In genomic region chr4:2834001-2834921, GRCh38 we compare ENCODE assay signal across 12 cellular contexts. TPM values are rescaled to one million over a fixed set of nuclear protein-coding genes. Genes with fewer than 3 reads are reported as not detected.
DNase-seq lines count a peak whose midpoint lies in the region; ATAC-seq and TF ChIP-seq lines count a peak whose summit lies in the region.
"Had no signal": no experiment of that assay in that cellular context is flagged by ENCODE, and none has a peak within 500 bp of the region (broad histone marks: within the 10 kb centered on the region; RNA-seq: fewer than 3 reads in every experiment).

No MANE protein-coding gene starts in this region.

- H3K4me1 ChIP-seq in CD8-positive, alpha-beta memory T cell (ENCODE audit: insufficient read depth, low read length), result peaks cover 54% of the 10 kb centered on the region
- H3K4me1 ChIP-seq in IMR-90 (ENCODE audit: control insufficient read depth, insufficient read depth, low read length) (peaks cover 4% of the 10 kb centered on the region; the same call in 1 of the 2 replicates), neuronal stem cell (ENCODE audit: control insufficient read depth in 2 of 2, insufficient read depth in 1 of 2, low read depth in 1 of 2, low read length in 2 of 2) (peaks cover 6 to 12% of the 10 kb centered on the region in 2 donors)

- peaks cover 0 to 40% (median 0%) of the 10 kb centered on the region in 3 donors for H3K36me3 Mint-ChIP-seq in CD8-positive, alpha-beta memory T cell
- H3K36me3 Mint-ChIP-seq in chondrocyte (ENCODE audit: low read depth), result peaks cover 12% of the 10 kb centered on the region
- no peaks in the 10 kb centered on the region; the same call in 1 of the 2 replicates for H3K36me3 Mint-ChIP-seq in HFFc6 (ENCODE audit: low read depth)

- H3K14ac ChIP-seq in IMR-90 (replicated peaks; ENCODE audit: low read depth, low read length) (no peak overlapping the region), neuronal stem cell (ENCODE audit: low read length) (no peak overlapping the region)

- 91% methylated on average over 6 of the region's 13 CpGs; no CpG with 5 or more reads in 1 of the 2 experiments for WGBS in IMR-90 (ENCODE audit: extremely low coverage in 2 of 2, insufficient read length in 1 of 2), 2 experiments
- WGBS in neuronal stem cell (ENCODE audit: extremely low coverage in 2 of 2, insufficient read length in 2 of 2, insufficient replicate concordance in 1 of 2), 2 donors, result no CpG with 5 or more reads among the region's 13 CpGs

- no peak overlapping the region for H3K4me3 ChIP-seq in CD8-positive, alpha-beta memory T cell (ENCODE audit: low read length)
- H3K4me3 ChIP-seq in IMR-90 (ENCODE audit: insufficient read depth, low read depth, low read length), result no peak overlapping the region
- peak overlapping the region in 1 of 2 donors; percentile 3 for H3K4me3 ChIP-seq in neuronal stem cell (ENCODE audit: low read length in 2 of 2)
- H3K4me3 ChIP-seq: psoas muscle, uterus had no signal

- H3K18ac ChIP-seq in IMR-90 (ENCODE audit: low read depth, low read length) (no peak overlapping the region), neuronal stem cell (ENCODE audit: low read length) (no peak overlapping the region)

- H3K27me3 Mint-ChIP-seq in CD8-positive, alpha-beta memory T cell, result no peaks in the 10 kb centered on the region
- H3K27me3 Mint-ChIP-seq in chondrocyte (ENCODE audit: low read depth) (no peaks in the 10 kb centered on the region), HFFc6 (ENCODE audit: insufficient read depth) (peaks cover 2% of the 10 kb centered on the region; the same call in 1 of the 2 replicates)

- H3K23ac ChIP-seq in IMR-90 (ENCODE audit: low read depth, low read length), result no peak overlapping the region
- no peak overlapping the region for H3K23ac ChIP-seq in neuronal stem cell (ENCODE audit: low read depth, low read length, poor library complexity)

- H2BK12ac ChIP-seq in neuronal stem cell (ENCODE audit: low read length), result no peak overlapping the region

- H3K4me2 ChIP-seq in IMR-90 (ENCODE audit: low read depth, low read length) (no peak overlapping the region), neuronal stem cell (ENCODE audit: insufficient read depth, low read length, poor library complexity, severe bottlenecking) (no peak overlapping the region)

- H4K5ac ChIP-seq in IMR-90 (ENCODE audit: low read depth, low read length), result no peak overlapping the region

- H3K27ac Mint-ChIP-seq in CD8-positive, alpha-beta memory T cell, result peak overlapping the region in 7 of 8 donors; percentile 77 to 96 (median 90)
- H3K27ac Mint-ChIP-seq in chondrocyte (ENCODE audit: unreplicated experiment) (no peak overlapping the region), HFFc6 (no peak overlapping the region)

- H4K8ac ChIP-seq in IMR-90 (ENCODE audit: low read depth in 2 of 2, low read length in 2 of 2), result no peak overlapping the region
- H4K8ac ChIP-seq in neuronal stem cell (ENCODE audit: low read depth, low read length), result no peak overlapping the region

- no peak overlapping the region for H2BK20ac ChIP-seq in IMR-90 (ENCODE audit: low read depth, low read length)

- BruUV-seq in IMR-90 (replicated peaks; lab: Mats Ljungman, UMichigan), result no TSS peak

- dilution Hi-C loops in IMR-90 (cut with HindIII; ENCODE audit: low sequenced_read_pairs, unreplicated experiment), result no loop called here

- peaks cover 19% of the 10 kb centered on the region; the same call in 1 of the 2 replicates for H3K9me1 ChIP-seq in IMR-90 (ENCODE audit: insufficient read depth, low read length)

- TF ChIP-seq RAD21 in IMR-90 (IDR thresholded peaks at IDR 0.05; ENCODE audit: low read length), result no peak

- no peaks in the 10 kb centered on the region for H3K9me3 Mint-ChIP-seq in CD8-positive, alpha-beta memory T cell
- H3K9me3 Mint-ChIP-seq in chondrocyte (ENCODE audit: low read depth) (no peaks in the 10 kb centered on the region), HFFc6 (no peaks in the 10 kb centered on the region)

- peaks cover 50 to 61% (median 50%) of the 10 kb centered on the region in 3 donors for H3K4me1 Mint-ChIP-seq in CD8-positive, alpha-beta memory T cell
- H3K4me1 Mint-ChIP-seq in chondrocyte (ENCODE audit: low read depth) (peaks cover 22% of the 10 kb centered on the region), HFFc6 (ENCODE audit: low read depth) (peaks cover 17% of the 10 kb centered on the region)

- H3K27ac ChIP-seq in CD8-positive, alpha-beta memory T cell (ENCODE audit: low read depth, low read length), result peak overlapping the region; percentile 16
- H3K27ac ChIP-seq in IMR-90 (ENCODE audit: insufficient read depth, low read length) (no peak overlapping the region), neuronal stem cell (replicated peaks; ENCODE audit: low read length) (no peak overlapping the region)
- H3K27ac ChIP-seq: psoas muscle, uterus had no signal

- H3K36me3 ChIP-seq in CD8-positive, alpha-beta memory T cell (ENCODE audit: insufficient read depth, low read length), result no peaks in the 10 kb centered on the region
- H3K36me3 ChIP-seq in IMR-90 (ENCODE audit: control insufficient read depth, insufficient read depth, low read length) (peaks cover 58% of the 10 kb centered on the region), neuronal stem cell (replicated peaks in 1 of 2; ENCODE audit: control insufficient read depth in 2 of 2, insufficient read depth in 2 of 2, low read length in 2 of 2) (peaks cover 24 to 54% of the 10 kb centered on the region in 2 donors)
- H3K36me3 ChIP-seq: uterus had no signal

- H2BK15ac ChIP-seq in IMR-90 (ENCODE audit: low read depth, low read length), result no peak overlapping the region
- H2BK15ac ChIP-seq in neuronal stem cell (ENCODE audit: low read length), result no peak overlapping the region

- H3K79me1 ChIP-seq in IMR-90 (ENCODE audit: low read depth in 1 of 2, low read length in 2 of 2) (peaks cover 8 to 26% of the 10 kb centered on the region in 2 experiments; a peak in 3 of 4 replicates), neuronal stem cell (ENCODE audit: low read depth, low read length) (peaks cover 2% of the 10 kb centered on the region)

- no peaks in the 10 kb centered on the region for H3K27me3 ChIP-seq in CD8-positive, alpha-beta memory T cell (ENCODE audit: insufficient read depth, low read length, poor library complexity, severe bottlenecking)
- no peaks in the 10 kb centered on the region for H3K27me3 ChIP-seq in IMR-90 (ENCODE audit: control insufficient read depth, insufficient read depth, low read length)
- H3K27me3 ChIP-seq in neuronal stem cell (ENCODE audit: control insufficient read depth in 3 of 3, insufficient read depth in 3 of 3, low read depth in 1 of 3, low read length in 3 of 3), result no peaks in the 10 kb centered on the region
- H3K27me3 ChIP-seq: uterus had no signal

- H3K9ac ChIP-seq in IMR-90 (ENCODE audit: low read depth, low read length) (no peak overlapping the region), neuronal stem cell (ENCODE audit: low read depth, low read length, poor library complexity) (peak overlapping the region; percentile 24)

- in situ Hi-C loops in IMR-90 (cut with MboI; ENCODE audit: low sequenced_read_pairs), result no loop called here

- H2BK5ac ChIP-seq in IMR-90 (ENCODE audit: low read depth, low read length, poor library complexity, severe bottlenecking) (no peak overlapping the region), neuronal stem cell (ENCODE audit: low read length) (no peak overlapping the region)

- TF ChIP-seq CTCF in IMR-90 (conservative IDR thresholded peaks at IDR 0.05; ENCODE audit: low read depth, low read length), result no peak
- TF ChIP-seq CTCF in chondrocyte (IDR thresholded peaks at IDR 0.05), result no peak
- TF ChIP-seq CTCF in HFFc6 (IDR thresholded peaks at IDR 0.05), result no peak

- H3K9me3 ChIP-seq in CD8-positive, alpha-beta memory T cell (ENCODE audit: low read length), result no peaks in the 10 kb centered on the region
- H3K9me3 ChIP-seq in IMR-90 (ENCODE audit: control insufficient read depth, insufficient read depth, low read length), result no peaks in the 10 kb centered on the region
- no peaks in the 10 kb centered on the region for H3K9me3 ChIP-seq in neuronal stem cell (replicated peaks in 1 of 2; ENCODE audit: control insufficient read depth in 2 of 2, insufficient read depth in 1 of 2, low read depth in 1 of 2, low read length in 2 of 2)
- H3K9me3 ChIP-seq: psoas muscle, uterus had no signal

- H2AK9ac ChIP-seq in IMR-90 (replicated peaks; ENCODE audit: low read depth, low read length, poor library complexity), result no peak overlapping the region

- peak overlapping the region; percentile 13 to 85 (median 70) for H3K4me3 Mint-ChIP-seq in CD8-positive, alpha-beta memory T cell
- H3K4me3 Mint-ChIP-seq in chondrocyte (ENCODE audit: unreplicated experiment) (no peak overlapping the region), HFFc6 (no peak overlapping the region)

- ATAC-seq in IMR-90 (ENCODE audit: low read depth) (no peak), HG03342 (IDR thresholded peaks at IDR 0.05; ENCODE audit: unreplicated experiment) (no peak)
- ATAC-seq: psoas muscle had no signal

- intact Hi-C loops in IMR-90 (cut with micrococcal nuclease), result no loop called here

- H3K4ac ChIP-seq in IMR-90 (ENCODE audit: low read depth, low read length), result no peak overlapping the region
- no peak overlapping the region for H3K4ac ChIP-seq in neuronal stem cell (ENCODE audit: low read length)

- H2AK5ac ChIP-seq in IMR-90 (ENCODE audit: low read depth, low read length), result no peak overlapping the region
- H2AK5ac ChIP-seq in neuronal stem cell (ENCODE audit: low read depth, low read length), result no peak overlapping the region

- no peak overlapping the region for H2AFZ ChIP-seq in IMR-90 (replicated peaks; ENCODE audit: low read length, poor library complexity)
- H2AFZ ChIP-seq in neuronal stem cell (ENCODE audit: low read length), result no peak overlapping the region

- H4K91ac ChIP-seq in IMR-90 (ENCODE audit: insufficient read depth, low read depth, low read length) (no peak overlapping the region), neuronal stem cell (ENCODE audit: low read depth, low read length, poor library complexity) (no peak overlapping the region)

- DNase-seq in CD8-positive, alpha-beta memory T cell, result no peak
- no peak for DNase-seq in IMR-90
- peak; percentile 68 for DNase-seq in chondrocyte (ENCODE audit: low spot score)
- no peak for DNase-seq in neuronal stem cell (ENCODE audit: low spot score)
- DNase-seq in HFFc6, result no peak
- DNase-seq in NCI-H510A treated with DMSO at 0.1 percent for 48 hours (lab: John Stamatoyannopoulos, UW), result no peak
- DNase-seq in HuH-7.5 (ENCODE audit: low spot score), result no peak
- DNase-seq: activated naive CD4-positive, alpha-beta T cell treated with Interleukin-2 at 50 U/mL for 16 hours; foreskin melanocyte had no signal

- no peak for TF ChIP-seq POLR2A in IMR-90 (IDR thresholded peaks at IDR 0.05; ENCODE audit: low read depth, low read length)

- CTCF ChIA-PET in CD8-positive, alpha-beta memory T cell (lab: Charles Lee), result interaction anchor here (1.3 to 1.5 kb wide), 2 partner anchors 70 to 77 kb away, joined by 3 to 7 read pairs; no protein-coding TSS in a partner anchor
- CTCF ChIA-PET in IMR-90 (lab: Yijun Ruan, JAX), result no interaction called here

- POLR2A ChIA-PET in CD8-positive, alpha-beta memory T cell (lab: Charles Lee), result interaction anchor here (0.6 kb wide), 2 partner anchors 18 to 49 kb away, joined by 5 read pairs; no protein-coding TSS in a partner anchor
- POLR2A ChIA-PET in IMR-90 (lab: Charles Lee; ENCODE audit: unreplicated experiment), result no interaction called here

- no peak overlapping the region for H2BK120ac ChIP-seq in IMR-90 (ENCODE audit: low read depth, low read length)
- H2BK120ac ChIP-seq in neuronal stem cell (ENCODE audit: low read depth, low read length), result no peak overlapping the region

- peak overlapping the region; percentile 5; the same call in 1 of the 2 replicates for H3K56ac ChIP-seq in IMR-90 (ENCODE audit: extremely low read depth, insufficient read depth, low read length)

- no peaks in the 10 kb centered on the region; the same call in 1 of the 2 replicates for H4K20me1 ChIP-seq in IMR-90 (ENCODE audit: insufficient read depth, low read length)

RNA-seq across cellular contexts. Expression of gene ADD1, which starts 9.4 kb away (rescaled TPM):
- 100 to 1,000 TPM; 185 to 192 TPM for total RNA-seq in CD8-positive, alpha-beta memory T cell
- polyA plus RNA-seq in CD8-positive, alpha-beta memory T cell, result 217 TPM
- total RNA-seq in IMR-90 (2012; rRNA removed) (117 and 122 TPM in 2 replicates), chondrocyte (240 to 269 TPM (median 256 TPM) in 3 replicates)
- polyA plus RNA-seq in IMR-90 (2012; rRNA removed), result 190 and 215 TPM in 2 replicates
- 170 and 354 TPM in 2 replicates for polyA plus RNA-seq in IMR-90 (2012; cell fraction: cytosol; rRNA removed)
- 291 and 369 TPM in 2 replicates for polyA plus RNA-seq in IMR-90 (2012; cell fraction: nucleus; rRNA removed; ENCODE audit: low replicate concordance)
- 169 TPM for polyA plus RNA-seq in neuronal stem cell (2013, experiment 1 of 2)
- polyA plus RNA-seq in neuronal stem cell (2013, experiment 2 of 2), result 159 TPM
- total RNA-seq in HFFc6 (2021; fragmentation: NEBNext Ultra II Directional; extraction: Animal tissue kit (Norgen Biotek cat#: 25700)), result 100 to 1,000 TPM; 276 to 332 (median 321) TPM

RNA-seq across cellular contexts. Expression of gene SH3BP2, which starts 41.4 kb away (rescaled TPM):
- total RNA-seq in CD8-positive, alpha-beta memory T cell, result 10 to 100 TPM; 68.8 to 75.4 TPM
- polyA plus RNA-seq in CD8-positive, alpha-beta memory T cell, result 35.7 TPM
- total RNA-seq in IMR-90 (2012; rRNA removed) (8.9 and 9.0 TPM in 2 replicates), chondrocyte (50.1 to 63.1 TPM (median 59.8 TPM) in 3 replicates)
- polyA plus RNA-seq in IMR-90 (2012; rRNA removed), result 37.2 and 45.3 TPM in 2 replicates
- 20.8 and 21.2 TPM in 2 replicates for polyA plus RNA-seq in IMR-90 (2012; cell fraction: cytosol; rRNA removed)
- polyA plus RNA-seq in IMR-90 (2012; cell fraction: nucleus; rRNA removed; ENCODE audit: low replicate concordance), result 229 and 480 TPM in 2 replicates
- polyA plus RNA-seq in neuronal stem cell (2013, experiment 1 of 2), result 8.1 TPM
- 8.7 TPM for polyA plus RNA-seq in neuronal stem cell (2013, experiment 2 of 2)
- total RNA-seq in HFFc6 (2021; fragmentation: NEBNext Ultra II Directional; extraction: Animal tissue kit (Norgen Biotek cat#: 25700)), result 10 to 100 TPM; 17.6 to 25.4 (median 20.5) TPM

Comparison
In these comparisons a context has a peak if more than half of its experiments do, and no peak if none do; other contexts are left out.
1. H3K27ac Mint-ChIP-seq: peak in CD8-positive, alpha-beta memory T cell (7 of 8); none in chondrocyte (single experiment) and HFFc6 (single experiment).
2. H3K4me3 Mint-ChIP-seq: peak in CD8-positive, alpha-beta memory T cell (7 of 7); none in chondrocyte (single experiment) and HFFc6 (single experiment).